In genomic region chr5:6378128-6379023, GRCh38 we compare ENCODE assay signal across 1 cellular context.
TF ChIP-seq lines count a peak whose summit lies in the region.

A gene with protein sequence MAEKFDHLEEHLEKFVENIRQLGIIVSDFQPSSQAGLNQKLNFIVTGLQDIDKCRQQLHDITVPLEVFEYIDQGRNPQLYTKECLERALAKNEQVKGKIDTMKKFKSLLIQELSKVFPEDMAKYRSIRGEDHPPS (minus strand): TSS chr5:6378547. CDS start chr5:6378483, 64 bp downstream.

TF ChIP-seq in HepG2, 621 proteins besides CTCF, POLR2A, EP300 and RAD21 (continued from another document and continues in another):
- TF ChIP-seq ZNF276 (CRISPR knock-in tag; IDR thresholded peaks at IDR 0.05; ENCODE audit: low read depth) (peak; percentile 58; the same call in 1 of the 2 replicates), KAT7 (CRISPR knock-in tag; IDR thresholded peaks at IDR 0.05; ENCODE audit: borderline replicate concordance) (peak; percentile 70; the same call in 1 of the 2 replicates), MAX (IDR thresholded peaks at IDR 0.05) (peak; percentile 85), PHF20 (CRISPR knock-in tag; IDR thresholded peaks at IDR 0.05) (peak; percentile 94), GLMP (CRISPR knock-in tag; IDR thresholded peaks at IDR 0.05; ENCODE audit: borderline replicate concordance) (no peak), POLR2G (IDR thresholded peaks at IDR 0.05; ENCODE audit: low read depth, low read length) (peak; percentile 89), ZNF430 (CRISPR knock-in tag; IDR thresholded peaks at IDR 0.05) (peak; percentile 82), IKZF5 (CRISPR knock-in tag; IDR thresholded peaks at IDR 0.05) (peak; percentile 56), ZNF484 (CRISPR knock-in tag; IDR thresholded peaks at IDR 0.05; ENCODE audit: borderline replicate concordance, low read depth) (no peak), BRD4 (CRISPR knock-in tag; IDR thresholded peaks at IDR 0.05) (peak; percentile 26; the same call in 1 of the 2 replicates), ZNF749 (CRISPR knock-in tag; IDR thresholded peaks at IDR 0.05; ENCODE audit: borderline replicate concordance) (0 out of 2 replicates have a peak, but pooled peaks have one; percentile 56), ZNF263 (CRISPR knock-in tag; IDR thresholded peaks at IDR 0.05) (0 out of 2 replicates have a peak, but pooled peaks have one; percentile 11), RBFOX2 (IDR thresholded peaks at IDR 0.05; ENCODE audit: low read depth, low read length) (peak; percentile 93), ZBTB42 (CRISPR knock-in tag; IDR thresholded peaks at IDR 0.05) (0 out of 2 replicates have a peak, but pooled peaks have one; percentile 36), MYNN (CRISPR knock-in tag; IDR thresholded peaks at IDR 0.05; ENCODE audit: low read depth) (no peak), MBD4 (IDR thresholded peaks at IDR 0.05; ENCODE audit: borderline replicate concordance, low read length) (no peak), ZNF557 (CRISPR knock-in tag; IDR thresholded peaks at IDR 0.05) (no peak), ZNF224 (CRISPR knock-in tag; IDR thresholded peaks at IDR 0.05) (no peak), ZNF30 (CRISPR knock-in tag; IDR thresholded peaks at IDR 0.05) (no peak), ZNF790 (CRISPR knock-in tag; IDR thresholded peaks at IDR 0.05; ENCODE audit: borderline replicate concordance) (0 out of 2 replicates have a peak, but pooled peaks have one; percentile 53), ELF4 (CRISPR knock-in tag; IDR thresholded peaks at IDR 0.05; ENCODE audit: borderline replicate concordance) (peak; percentile 87; the same call in 1 of the 2 replicates), CBX1 (IDR thresholded peaks at IDR 0.05; ENCODE audit: low read depth) (no peak), ARNTL (CRISPR knock-in tag; IDR thresholded peaks at IDR 0.05) (0 out of 2 replicates have a peak, but pooled peaks have one; percentile 31), MEIS2 (CRISPR knock-in tag; IDR thresholded peaks at IDR 0.05) (peak; percentile 77; the same call in 1 of the 2 replicates), HINFP (CRISPR knock-in tag; IDR thresholded peaks at IDR 0.05; ENCODE audit: low read depth) (peak; percentile 38; the same call in 1 of the 2 replicates), ZFY (CRISPR knock-in tag; IDR thresholded peaks at IDR 0.05) (peak; percentile 90), ZNF546 (CRISPR knock-in tag; conservative IDR thresholded peaks at IDR 0.05) (0 out of 2 replicates have a peak, but pooled peaks have one; percentile 63), ZNF441 (CRISPR knock-in tag; IDR thresholded peaks at IDR 0.05; ENCODE audit: borderline replicate concordance) (no peak; the same call in 1 of the 2 replicates), NR0B2 (CRISPR knock-in tag; IDR thresholded peaks at IDR 0.05) (no peak), ZNF205 (CRISPR knock-in tag; IDR thresholded peaks at IDR 0.05) (peak; percentile 25; the same call in 1 of the 2 replicates), ZMYM4 (CRISPR knock-in tag; IDR thresholded peaks at IDR 0.05) (peak; percentile 80), THAP11 (CRISPR knock-in tag; IDR thresholded peaks at IDR 0.05) (peak; percentile 85), TP53 (CRISPR knock-in tag; conservative IDR thresholded peaks at IDR 0.05) (no peak), HOXA9 (CRISPR knock-in tag; IDR thresholded peaks at IDR 0.05; ENCODE audit: borderline replicate concordance) (no peak)
- TF ChIP-seq, protein P1, sequence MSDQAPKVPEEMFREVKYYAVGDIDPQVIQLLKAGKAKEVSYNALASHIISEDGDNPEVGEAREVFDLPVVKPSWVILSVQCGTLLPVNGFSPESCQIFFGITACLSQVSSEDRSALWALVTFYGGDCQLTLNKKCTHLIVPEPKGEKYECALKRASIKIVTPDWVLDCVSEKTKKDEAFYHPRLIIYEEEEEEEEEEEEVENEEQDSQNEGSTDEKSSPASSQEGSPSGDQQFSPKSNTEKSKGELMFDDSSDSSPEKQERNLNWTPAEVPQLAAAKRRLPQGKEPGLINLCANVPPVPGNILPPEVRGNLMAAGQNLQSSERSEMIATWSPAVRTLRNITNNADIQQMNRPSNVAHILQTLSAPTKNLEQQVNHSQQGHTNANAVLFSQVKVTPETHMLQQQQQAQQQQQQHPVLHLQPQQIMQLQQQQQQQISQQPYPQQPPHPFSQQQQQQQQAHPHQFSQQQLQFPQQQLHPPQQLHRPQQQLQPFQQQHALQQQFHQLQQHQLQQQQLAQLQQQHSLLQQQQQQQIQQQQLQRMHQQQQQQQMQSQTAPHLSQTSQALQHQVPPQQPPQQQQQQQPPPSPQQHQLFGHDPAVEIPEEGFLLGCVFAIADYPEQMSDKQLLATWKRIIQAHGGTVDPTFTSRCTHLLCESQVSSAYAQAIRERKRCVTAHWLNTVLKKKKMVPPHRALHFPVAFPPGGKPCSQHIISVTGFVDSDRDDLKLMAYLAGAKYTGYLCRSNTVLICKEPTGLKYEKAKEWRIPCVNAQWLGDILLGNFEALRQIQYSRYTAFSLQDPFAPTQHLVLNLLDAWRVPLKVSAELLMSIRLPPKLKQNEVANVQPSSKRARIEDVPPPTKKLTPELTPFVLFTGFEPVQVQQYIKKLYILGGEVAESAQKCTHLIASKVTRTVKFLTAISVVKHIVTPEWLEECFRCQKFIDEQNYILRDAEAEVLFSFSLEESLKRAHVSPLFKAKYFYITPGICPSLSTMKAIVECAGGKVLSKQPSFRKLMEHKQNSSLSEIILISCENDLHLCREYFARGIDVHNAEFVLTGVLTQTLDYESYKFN (CRISPR knock-in tag; conservative IDR thresholded peaks at IDR 0.05) = peak; percentile 18; the same call in 1 of the 2 replicates
- TF ChIP-seq, protein P2, sequence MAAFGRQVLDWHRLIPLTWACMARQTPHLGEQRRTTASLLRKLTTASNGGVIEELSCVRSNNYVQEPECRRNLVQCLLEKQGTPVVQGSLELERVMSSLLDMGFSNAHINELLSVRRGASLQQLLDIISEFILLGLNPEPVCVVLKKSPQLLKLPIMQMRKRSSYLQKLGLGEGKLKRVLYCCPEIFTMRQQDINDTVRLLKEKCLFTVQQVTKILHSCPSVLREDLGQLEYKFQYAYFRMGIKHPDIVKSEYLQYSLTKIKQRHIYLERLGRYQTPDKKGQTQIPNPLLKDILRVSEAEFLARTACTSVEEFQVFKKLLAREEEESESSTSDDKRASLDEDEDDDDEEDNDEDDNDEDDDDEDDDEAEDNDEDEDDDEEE (CRISPR knock-in tag; IDR thresholded peaks at IDR 0.05) = peak; percentile 51; the same call in 1 of the 2 replicates
- TF ChIP-seq, protein P3, sequence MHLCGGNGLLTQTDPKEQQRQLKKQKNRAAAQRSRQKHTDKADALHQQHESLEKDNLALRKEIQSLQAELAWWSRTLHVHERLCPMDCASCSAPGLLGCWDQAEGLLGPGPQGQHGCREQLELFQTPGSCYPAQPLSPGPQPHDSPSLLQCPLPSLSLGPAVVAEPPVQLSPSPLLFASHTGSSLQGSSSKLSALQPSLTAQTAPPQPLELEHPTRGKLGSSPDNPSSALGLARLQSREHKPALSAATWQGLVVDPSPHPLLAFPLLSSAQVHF (CRISPR knock-in tag; IDR thresholded peaks at IDR 0.05) = 0 out of 2 replicates have a peak, but pooled peaks have one; percentile 36
- TF ChIP-seq, protein P4, sequence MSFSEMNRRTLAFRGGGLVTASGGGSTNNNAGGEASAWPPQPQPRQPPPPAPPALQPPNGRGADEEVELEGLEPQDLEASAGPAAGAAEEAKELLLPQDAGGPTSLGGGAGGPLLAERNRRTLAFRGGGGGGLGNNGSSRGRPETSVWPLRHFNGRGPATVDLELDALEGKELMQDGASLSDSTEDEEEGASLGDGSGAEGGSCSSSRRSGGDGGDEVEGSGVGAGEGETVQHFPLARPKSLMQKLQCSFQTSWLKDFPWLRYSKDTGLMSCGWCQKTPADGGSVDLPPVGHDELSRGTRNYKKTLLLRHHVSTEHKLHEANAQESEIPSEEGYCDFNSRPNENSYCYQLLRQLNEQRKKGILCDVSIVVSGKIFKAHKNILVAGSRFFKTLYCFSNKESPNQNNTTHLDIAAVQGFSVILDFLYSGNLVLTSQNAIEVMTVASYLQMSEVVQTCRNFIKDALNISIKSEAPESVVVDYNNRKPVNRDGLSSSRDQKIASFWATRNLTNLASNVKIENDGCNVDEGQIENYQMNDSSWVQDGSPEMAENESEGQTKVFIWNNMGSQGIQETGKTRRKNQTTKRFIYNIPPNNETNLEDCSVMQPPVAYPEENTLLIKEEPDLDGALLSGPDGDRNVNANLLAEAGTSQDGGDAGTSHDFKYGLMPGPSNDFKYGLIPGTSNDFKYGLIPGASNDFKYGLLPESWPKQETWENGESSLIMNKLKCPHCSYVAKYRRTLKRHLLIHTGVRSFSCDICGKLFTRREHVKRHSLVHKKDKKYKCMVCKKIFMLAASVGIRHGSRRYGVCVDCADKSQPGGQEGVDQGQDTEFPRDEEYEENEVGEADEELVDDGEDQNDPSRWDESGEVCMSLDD (CRISPR knock-in tag; IDR thresholded peaks at IDR 0.05; ENCODE audit: borderline replicate concordance) = 0 out of 2 replicates have a peak, but pooled peaks have one; percentile 45
- TF ChIP-seq, protein P5, sequence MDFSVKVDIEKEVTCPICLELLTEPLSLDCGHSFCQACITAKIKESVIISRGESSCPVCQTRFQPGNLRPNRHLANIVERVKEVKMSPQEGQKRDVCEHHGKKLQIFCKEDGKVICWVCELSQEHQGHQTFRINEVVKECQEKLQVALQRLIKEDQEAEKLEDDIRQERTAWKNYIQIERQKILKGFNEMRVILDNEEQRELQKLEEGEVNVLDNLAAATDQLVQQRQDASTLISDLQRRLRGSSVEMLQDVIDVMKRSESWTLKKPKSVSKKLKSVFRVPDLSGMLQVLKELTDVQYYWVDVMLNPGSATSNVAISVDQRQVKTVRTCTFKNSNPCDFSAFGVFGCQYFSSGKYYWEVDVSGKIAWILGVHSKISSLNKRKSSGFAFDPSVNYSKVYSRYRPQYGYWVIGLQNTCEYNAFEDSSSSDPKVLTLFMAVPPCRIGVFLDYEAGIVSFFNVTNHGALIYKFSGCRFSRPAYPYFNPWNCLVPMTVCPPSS (IDR thresholded peaks at IDR 0.05) = no peak
- TF ChIP-seq, protein P6, sequence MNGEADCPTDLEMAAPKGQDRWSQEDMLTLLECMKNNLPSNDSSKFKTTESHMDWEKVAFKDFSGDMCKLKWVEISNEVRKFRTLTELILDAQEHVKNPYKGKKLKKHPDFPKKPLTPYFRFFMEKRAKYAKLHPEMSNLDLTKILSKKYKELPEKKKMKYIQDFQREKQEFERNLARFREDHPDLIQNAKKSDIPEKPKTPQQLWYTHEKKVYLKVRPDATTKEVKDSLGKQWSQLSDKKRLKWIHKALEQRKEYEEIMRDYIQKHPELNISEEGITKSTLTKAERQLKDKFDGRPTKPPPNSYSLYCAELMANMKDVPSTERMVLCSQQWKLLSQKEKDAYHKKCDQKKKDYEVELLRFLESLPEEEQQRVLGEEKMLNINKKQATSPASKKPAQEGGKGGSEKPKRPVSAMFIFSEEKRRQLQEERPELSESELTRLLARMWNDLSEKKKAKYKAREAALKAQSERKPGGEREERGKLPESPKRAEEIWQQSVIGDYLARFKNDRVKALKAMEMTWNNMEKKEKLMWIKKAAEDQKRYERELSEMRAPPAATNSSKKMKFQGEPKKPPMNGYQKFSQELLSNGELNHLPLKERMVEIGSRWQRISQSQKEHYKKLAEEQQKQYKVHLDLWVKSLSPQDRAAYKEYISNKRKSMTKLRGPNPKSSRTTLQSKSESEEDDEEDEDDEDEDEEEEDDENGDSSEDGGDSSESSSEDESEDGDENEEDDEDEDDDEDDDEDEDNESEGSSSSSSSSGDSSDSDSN (CRISPR knock-in tag; IDR thresholded peaks at IDR 0.05) = 0 out of 2 replicates have a peak, but pooled peaks have one; percentile 29
